In the genomic region with DNA sequence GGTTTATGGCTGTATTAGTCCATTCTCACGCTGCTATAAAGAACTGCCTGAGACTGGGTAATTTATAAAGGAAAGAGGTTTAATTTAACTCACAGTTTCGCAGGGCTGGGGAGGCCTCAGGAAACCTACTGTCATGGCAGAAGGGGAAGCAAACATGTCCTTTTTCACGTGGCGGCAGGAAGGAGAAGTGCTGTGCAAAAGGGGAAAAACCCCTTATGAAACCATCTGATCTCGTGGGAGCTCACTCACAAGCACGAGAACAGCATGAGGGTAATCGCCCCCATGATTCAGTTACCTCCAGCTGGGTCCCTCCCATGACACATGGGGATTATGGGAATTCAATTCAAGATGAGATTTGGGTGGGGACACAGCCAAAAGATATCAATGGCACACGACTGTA, we compare ENCODE assay signal across 14 cellular contexts.
"Had no signal": no experiment of that assay in that cellular context is flagged by ENCODE, and none has a peak within 500 bp of the region (broad histone marks: within the 10 kb centered on the region; RNA-seq: fewer than 3 reads in every experiment).

No MANE protein-coding gene starts in this region.

- DNase-seq: activated CD4-positive, alpha-beta T cell treated with anti-CD3 and anti-CD28 coated beads, Interleukin-2, amount 50 U/mL, for 1 hour; activated CD4-positive, CD25-positive, alpha-beta regulatory T cell; activated T-cell treated with anti-CD3 and anti-CD28 coated beads for 4 hours; cortex of kidney; effector memory CD8-positive, alpha-beta T cell; hippocampal formation; kidney glomerular epithelial cell; midbrain had no signal

- H3K4me3 Mint-ChIP-seq: activated naive CD4-positive, alpha-beta T cell treated with anti-CD3 and anti-CD28 coated beads, Interleukin-2, amount 50 U/mL, for 24 hours; activated T-helper 17 cell treated with anti-CD3 and anti-CD28 coated beads, Interleukin-2, amount 50 U/mL, for 72 hours; central memory CD8-positive, alpha-beta T cell; effector memory CD8-positive, alpha-beta T cell had no signal

- H3K27ac Mint-ChIP-seq: activated naive CD4-positive, alpha-beta T cell treated with anti-CD3 and anti-CD28 coated beads, Interleukin-2, amount 50 U/mL, for 24 hours; activated T-helper 17 cell treated with anti-CD3 and anti-CD28 coated beads, Interleukin-2, amount 50 U/mL, for 72 hours had no signal

- H3K9me3 Mint-ChIP-seq: activated naive CD4-positive, alpha-beta T cell treated with anti-CD3 and anti-CD28 coated beads, Interleukin-2, amount 50 U/mL, for 24 hours; activated T-helper 17 cell treated with anti-CD3 and anti-CD28 coated beads, Interleukin-2, amount 50 U/mL, for 72 hours; central memory CD8-positive, alpha-beta T cell; effector memory CD8-positive, alpha-beta T cell had no signal

- H3K27me3 ChIP-seq: tibial nerve, vagina had no signal

- H3K9me3 ChIP-seq: tibial nerve, vagina had no signal

- H3K4me3 ChIP-seq: skin epidermis, tibial nerve, vagina had no signal

- H3K4me1 ChIP-seq: tibial nerve, vagina had no signal

- H3K27ac ChIP-seq: skin epidermis, tibial nerve, vagina had no signal

- H3K27me3 Mint-ChIP-seq: activated naive CD4-positive, alpha-beta T cell treated with anti-CD3 and anti-CD28 coated beads, Interleukin-2, amount 50 U/mL, for 24 hours; activated T-helper 17 cell treated with anti-CD3 and anti-CD28 coated beads, Interleukin-2, amount 50 U/mL, for 72 hours; central memory CD8-positive, alpha-beta T cell; effector memory CD8-positive, alpha-beta T cell had no signal
